In genomic region chr1:154982897-154983648, GRCh38 we compare ENCODE assay signal across 1 cellular context.
A peak's percentile ranks its signal among the peaks of the same experiment; 100 is the strongest.
TF ChIP-seq lines count a peak whose summit lies in the region.

Gene FLAD1 (plus strand): TSS chr1:154983344. CDS start chr1:154983695, 351 bp downstream.

TF ChIP-seq in GM23338, 12 proteins besides CTCF, POLR2A, EP300 and RAD21 (continued from another document):
- TF ChIP-seq ZNF462 (CRISPR knock-in tag; IDR thresholded peaks at IDR 0.05) (no peak), NANOG (IDR thresholded peaks at IDR 0.05; ENCODE audit: borderline replicate concordance) (peak; percentile 19; the same call in 1 of the 2 replicates)
